1 cellular context compared by ENCODE assay signal in the genomic region with DNA sequence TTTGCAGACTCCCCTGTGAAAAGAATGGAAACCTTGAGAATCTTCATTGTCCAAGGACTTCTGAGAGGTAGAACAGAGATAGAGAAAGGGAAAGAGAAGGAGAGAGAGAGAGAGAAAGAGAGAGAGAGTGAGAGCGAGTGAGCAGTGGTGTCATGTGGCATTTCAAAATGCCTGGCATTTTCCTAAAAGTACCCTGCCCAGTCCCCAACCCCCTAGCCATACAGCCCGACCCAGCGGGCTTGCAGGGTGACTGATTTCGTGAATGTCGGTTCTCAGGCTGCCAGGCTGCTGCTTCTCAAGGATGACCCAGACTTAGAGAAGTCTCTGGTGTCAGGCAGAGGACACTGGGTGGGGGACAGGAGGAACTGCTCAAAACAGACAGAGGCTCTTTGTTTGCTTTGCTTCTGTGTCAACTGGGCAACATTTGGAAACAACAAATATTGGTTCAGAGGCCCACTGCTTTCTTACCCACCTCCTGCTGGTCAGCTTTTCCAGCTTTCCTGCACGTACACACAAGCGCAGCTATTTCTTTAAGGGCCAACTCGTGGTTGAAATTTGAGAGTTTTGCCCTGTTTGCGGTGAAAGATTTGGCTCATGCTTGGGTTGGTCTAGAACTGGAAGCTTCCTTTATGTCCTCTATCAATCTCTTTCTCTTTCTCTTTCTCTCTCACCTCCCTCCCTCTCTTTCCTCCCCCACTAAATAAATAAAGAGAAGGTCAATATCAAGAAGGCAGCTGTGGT.
TF ChIP-seq lines count a peak whose summit lies in the region.

No MANE protein-coding gene starts in this region.

TF ChIP-seq in HepG2, 621 proteins besides CTCF, POLR2A, EP300 and RAD21 (continued from another document and continues in another):
- TF ChIP-seq, protein P1, sequence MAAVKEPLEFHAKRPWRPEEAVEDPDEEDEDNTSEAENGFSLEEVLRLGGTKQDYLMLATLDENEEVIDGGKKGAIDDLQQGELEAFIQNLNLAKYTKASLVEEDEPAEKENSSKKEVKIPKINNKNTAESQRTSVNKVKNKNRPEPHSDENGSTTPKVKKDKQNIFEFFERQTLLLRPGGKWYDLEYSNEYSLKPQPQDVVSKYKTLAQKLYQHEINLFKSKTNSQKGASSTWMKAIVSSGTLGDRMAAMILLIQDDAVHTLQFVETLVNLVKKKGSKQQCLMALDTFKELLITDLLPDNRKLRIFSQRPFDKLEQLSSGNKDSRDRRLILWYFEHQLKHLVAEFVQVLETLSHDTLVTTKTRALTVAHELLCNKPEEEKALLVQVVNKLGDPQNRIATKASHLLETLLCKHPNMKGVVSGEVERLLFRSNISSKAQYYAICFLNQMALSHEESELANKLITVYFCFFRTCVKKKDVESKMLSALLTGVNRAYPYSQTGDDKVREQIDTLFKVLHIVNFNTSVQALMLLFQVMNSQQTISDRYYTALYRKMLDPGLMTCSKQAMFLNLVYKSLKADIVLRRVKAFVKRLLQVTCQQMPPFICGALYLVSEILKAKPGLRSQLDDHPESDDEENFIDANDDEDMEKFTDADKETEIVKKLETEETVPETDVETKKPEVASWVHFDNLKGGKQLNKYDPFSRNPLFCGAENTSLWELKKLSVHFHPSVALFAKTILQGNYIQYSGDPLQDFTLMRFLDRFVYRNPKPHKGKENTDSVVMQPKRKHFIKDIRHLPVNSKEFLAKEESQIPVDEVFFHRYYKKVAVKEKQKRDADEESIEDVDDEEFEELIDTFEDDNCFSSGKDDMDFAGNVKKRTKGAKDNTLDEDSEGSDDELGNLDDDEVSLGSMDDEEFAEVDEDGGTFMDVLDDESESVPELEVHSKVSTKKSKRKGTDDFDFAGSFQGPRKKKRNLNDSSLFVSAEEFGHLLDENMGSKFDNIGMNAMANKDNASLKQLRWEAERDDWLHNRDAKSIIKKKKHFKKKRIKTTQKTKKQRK (IDR thresholded peaks at IDR 0.05; ENCODE audit: low read length): no peak
- TF ChIP-seq BCLAF1 (IDR thresholded peaks at IDR 0.05): no peak
- TF ChIP-seq ZHX1 (CRISPR knock-in tag; IDR thresholded peaks at IDR 0.05; ENCODE audit: low read depth): 0 out of 2 replicates have a peak, but pooled peaks have one; percentile 78
- no peak for TF ChIP-seq JDP2 (CRISPR knock-in tag; IDR thresholded peaks at IDR 0.05; ENCODE audit: borderline replicate concordance)
- peak; percentile 98 for TF ChIP-seq RXRA (CRISPR knock-in tag; IDR thresholded peaks at IDR 0.05)
- TF ChIP-seq HOXD1 (CRISPR knock-in tag; IDR thresholded peaks at IDR 0.05): peak; percentile 91
- TF ChIP-seq, protein P2, sequence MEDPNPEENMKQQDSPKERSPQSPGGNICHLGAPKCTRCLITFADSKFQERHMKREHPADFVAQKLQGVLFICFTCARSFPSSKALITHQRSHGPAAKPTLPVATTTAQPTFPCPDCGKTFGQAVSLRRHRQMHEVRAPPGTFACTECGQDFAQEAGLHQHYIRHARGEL (CRISPR knock-in tag; IDR thresholded peaks at IDR 0.05): no peak
- TF ChIP-seq CC2D1A (CRISPR knock-in tag; IDR thresholded peaks at IDR 0.05): 0 out of 2 replicates have a peak, but pooled peaks have one; percentile 22
- TF ChIP-seq PPARG (CRISPR knock-in tag; conservative IDR thresholded peaks at IDR 0.05): peak; percentile 89
- TF ChIP-seq, protein P3, sequence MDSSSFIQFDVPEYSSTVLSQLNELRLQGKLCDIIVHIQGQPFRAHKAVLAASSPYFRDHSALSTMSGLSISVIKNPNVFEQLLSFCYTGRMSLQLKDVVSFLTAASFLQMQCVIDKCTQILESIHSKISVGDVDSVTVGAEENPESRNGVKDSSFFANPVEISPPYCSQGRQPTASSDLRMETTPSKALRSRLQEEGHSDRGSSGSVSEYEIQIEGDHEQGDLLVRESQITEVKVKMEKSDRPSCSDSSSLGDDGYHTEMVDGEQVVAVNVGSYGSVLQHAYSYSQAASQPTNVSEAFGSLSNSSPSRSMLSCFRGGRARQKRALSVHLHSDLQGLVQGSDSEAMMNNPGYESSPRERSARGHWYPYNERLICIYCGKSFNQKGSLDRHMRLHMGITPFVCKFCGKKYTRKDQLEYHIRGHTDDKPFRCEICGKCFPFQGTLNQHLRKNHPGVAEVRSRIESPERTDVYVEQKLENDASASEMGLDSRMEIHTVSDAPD (CRISPR knock-in tag; IDR thresholded peaks at IDR 0.05): peak; percentile 12; the same call in 1 of the 2 replicates
- peak; percentile 86 for TF ChIP-seq CEBPG (CRISPR knock-in tag; IDR thresholded peaks at IDR 0.05)
- peak; percentile 60; the same call in 1 of the 2 replicates for TF ChIP-seq ZNF543 (CRISPR knock-in tag; IDR thresholded peaks at IDR 0.05)
- peak; percentile 66 for TF ChIP-seq KLF12 (CRISPR knock-in tag; IDR thresholded peaks at IDR 0.05; ENCODE audit: borderline replicate concordance)
- TF ChIP-seq ZNF317 (CRISPR knock-in tag; IDR thresholded peaks at IDR 0.05): peak; percentile 25; the same call in 1 of the 2 replicates
- TF ChIP-seq TOPORS (CRISPR knock-in tag; IDR thresholded peaks at IDR 0.05): 0 out of 2 replicates have a peak, but pooled peaks have one; percentile 33
- no peak for TF ChIP-seq ZNF589 (CRISPR knock-in tag; conservative IDR thresholded peaks at IDR 0.05)
- no peak for TF ChIP-seq ZFAT (CRISPR knock-in tag; conservative IDR thresholded peaks at IDR 0.05)
- no peak for TF ChIP-seq PLRG1 (conservative IDR thresholded peaks at IDR 0.05)
- no peak for TF ChIP-seq MLLT10 (CRISPR knock-in tag; IDR thresholded peaks at IDR 0.05)
- no peak for TF ChIP-seq LRRFIP1 (CRISPR knock-in tag; conservative IDR thresholded peaks at IDR 0.05)
- peak; percentile 95 for TF ChIP-seq ZBTB7B (CRISPR knock-in tag; IDR thresholded peaks at IDR 0.05)
- TF ChIP-seq, protein P4, sequence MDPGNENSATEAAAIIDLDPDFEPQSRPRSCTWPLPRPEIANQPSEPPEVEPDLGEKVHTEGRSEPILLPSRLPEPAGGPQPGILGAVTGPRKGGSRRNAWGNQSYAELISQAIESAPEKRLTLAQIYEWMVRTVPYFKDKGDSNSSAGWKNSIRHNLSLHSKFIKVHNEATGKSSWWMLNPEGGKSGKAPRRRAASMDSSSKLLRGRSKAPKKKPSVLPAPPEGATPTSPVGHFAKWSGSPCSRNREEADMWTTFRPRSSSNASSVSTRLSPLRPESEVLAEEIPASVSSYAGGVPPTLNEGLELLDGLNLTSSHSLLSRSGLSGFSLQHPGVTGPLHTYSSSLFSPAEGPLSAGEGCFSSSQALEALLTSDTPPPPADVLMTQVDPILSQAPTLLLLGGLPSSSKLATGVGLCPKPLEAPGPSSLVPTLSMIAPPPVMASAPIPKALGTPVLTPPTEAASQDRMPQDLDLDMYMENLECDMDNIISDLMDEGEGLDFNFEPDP (CRISPR knock-in tag; conservative IDR thresholded peaks at IDR 0.05): no peak
- TF ChIP-seq DMAP1 (CRISPR knock-in tag; IDR thresholded peaks at IDR 0.05): 0 out of 2 replicates have a peak, but pooled peaks have one; percentile 51
- TF ChIP-seq, protein P5, sequence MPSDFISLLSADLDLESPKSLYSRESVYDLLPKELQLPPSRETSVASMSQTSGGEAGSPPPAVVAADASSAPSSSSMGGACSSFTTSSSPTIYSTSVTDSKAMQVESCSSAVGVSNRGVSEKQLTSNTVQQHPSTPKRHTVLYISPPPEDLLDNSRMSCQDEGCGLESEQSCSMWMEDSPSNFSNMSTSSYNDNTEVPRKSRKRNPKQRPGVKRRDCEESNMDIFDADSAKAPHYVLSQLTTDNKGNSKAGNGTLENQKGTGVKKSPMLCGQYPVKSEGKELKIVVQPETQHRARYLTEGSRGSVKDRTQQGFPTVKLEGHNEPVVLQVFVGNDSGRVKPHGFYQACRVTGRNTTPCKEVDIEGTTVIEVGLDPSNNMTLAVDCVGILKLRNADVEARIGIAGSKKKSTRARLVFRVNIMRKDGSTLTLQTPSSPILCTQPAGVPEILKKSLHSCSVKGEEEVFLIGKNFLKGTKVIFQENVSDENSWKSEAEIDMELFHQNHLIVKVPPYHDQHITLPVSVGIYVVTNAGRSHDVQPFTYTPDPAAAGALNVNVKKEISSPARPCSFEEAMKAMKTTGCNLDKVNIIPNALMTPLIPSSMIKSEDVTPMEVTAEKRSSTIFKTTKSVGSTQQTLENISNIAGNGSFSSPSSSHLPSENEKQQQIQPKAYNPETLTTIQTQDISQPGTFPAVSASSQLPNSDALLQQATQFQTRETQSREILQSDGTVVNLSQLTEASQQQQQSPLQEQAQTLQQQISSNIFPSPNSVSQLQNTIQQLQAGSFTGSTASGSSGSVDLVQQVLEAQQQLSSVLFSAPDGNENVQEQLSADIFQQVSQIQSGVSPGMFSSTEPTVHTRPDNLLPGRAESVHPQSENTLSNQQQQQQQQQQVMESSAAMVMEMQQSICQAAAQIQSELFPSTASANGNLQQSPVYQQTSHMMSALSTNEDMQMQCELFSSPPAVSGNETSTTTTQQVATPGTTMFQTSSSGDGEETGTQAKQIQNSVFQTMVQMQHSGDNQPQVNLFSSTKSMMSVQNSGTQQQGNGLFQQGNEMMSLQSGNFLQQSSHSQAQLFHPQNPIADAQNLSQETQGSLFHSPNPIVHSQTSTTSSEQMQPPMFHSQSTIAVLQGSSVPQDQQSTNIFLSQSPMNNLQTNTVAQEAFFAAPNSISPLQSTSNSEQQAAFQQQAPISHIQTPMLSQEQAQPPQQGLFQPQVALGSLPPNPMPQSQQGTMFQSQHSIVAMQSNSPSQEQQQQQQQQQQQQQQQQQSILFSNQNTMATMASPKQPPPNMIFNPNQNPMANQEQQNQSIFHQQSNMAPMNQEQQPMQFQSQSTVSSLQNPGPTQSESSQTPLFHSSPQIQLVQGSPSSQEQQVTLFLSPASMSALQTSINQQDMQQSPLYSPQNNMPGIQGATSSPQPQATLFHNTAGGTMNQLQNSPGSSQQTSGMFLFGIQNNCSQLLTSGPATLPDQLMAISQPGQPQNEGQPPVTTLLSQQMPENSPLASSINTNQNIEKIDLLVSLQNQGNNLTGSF (CRISPR knock-in tag; IDR thresholded peaks at IDR 0.05): no peak
- TF ChIP-seq NFE2L2 (IDR thresholded peaks at IDR 0.05; ENCODE audit: low read length): no peak
- TF ChIP-seq, protein P6, sequence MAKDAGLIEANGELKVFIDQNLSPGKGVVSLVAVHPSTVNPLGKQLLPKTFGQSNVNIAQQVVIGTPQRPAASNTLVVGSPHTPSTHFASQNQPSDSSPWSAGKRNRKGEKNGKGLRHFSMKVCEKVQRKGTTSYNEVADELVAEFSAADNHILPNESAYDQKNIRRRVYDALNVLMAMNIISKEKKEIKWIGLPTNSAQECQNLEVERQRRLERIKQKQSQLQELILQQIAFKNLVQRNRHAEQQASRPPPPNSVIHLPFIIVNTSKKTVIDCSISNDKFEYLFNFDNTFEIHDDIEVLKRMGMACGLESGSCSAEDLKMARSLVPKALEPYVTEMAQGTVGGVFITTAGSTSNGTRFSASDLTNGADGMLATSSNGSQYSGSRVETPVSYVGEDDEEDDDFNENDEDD (CRISPR knock-in tag; IDR thresholded peaks at IDR 0.05; ENCODE audit: borderline replicate concordance): no peak; the same call in 1 of the 2 replicates
- TF ChIP-seq NR2F1 (CRISPR knock-in tag; IDR thresholded peaks at IDR 0.05): peak; percentile 79 to 89
- TF ChIP-seq TGIF2 (CRISPR knock-in tag; IDR thresholded peaks at IDR 0.05): peak; percentile 69
- TF ChIP-seq EHMT2 (IDR thresholded peaks at IDR 0.05; ENCODE audit: borderline replicate concordance, low read depth, low read length): 0 out of 2 replicates have a peak, but pooled peaks have one; percentile 19
- no peak for TF ChIP-seq SOX6 (IDR thresholded peaks at IDR 0.05)
- peak; percentile 98 for TF ChIP-seq SOX6 (CRISPR knock-in tag; IDR thresholded peaks at IDR 0.05)
- no peak for TF ChIP-seq HOXA9 (CRISPR knock-in tag; IDR thresholded peaks at IDR 0.05; ENCODE audit: borderline replicate concordance)
